In genomic region chr10:7408494-7409044, GRCh38 we compare ENCODE assay signal across 8 cellular contexts. TPM values are rescaled to one million over a fixed set of nuclear protein-coding genes. Genes with fewer than 3 reads are reported as not detected.
DNase-seq lines count a peak whose midpoint lies in the region; ATAC-seq and TF ChIP-seq lines count a peak whose summit lies in the region.

No MANE protein-coding gene starts in this region.

- WGBS in ectodermal cell, 2 experiments: 0% methylated on average over 52 of the region's 52 CpGs

- CTCF ChIA-PET in activated CD4-positive, alpha-beta T cell treated with anti-CD3 and anti-CD28 coated beads, Interleukin-2, amount 10 ng/mL, durations not matched to agents 7 days and 5 days (lab: Charles Lee): interaction anchor here (0.5 to 2.0 kb wide), 5 partner anchors 11 to 293 kb away, joined by 3 to 4 read pairs (median 3); no protein-coding TSS in a partner anchor

- H3K9me3 ChIP-seq in ectodermal cell (ENCODE audit: control insufficient read depth, low read length): no peaks in the 10 kb centered on the region

- peak overlapping the region; percentile 80 for H3K4me3 Mint-ChIP-seq in activated CD4-positive, alpha-beta T cell treated with anti-CD3 and anti-CD28 coated beads, Interleukin-2, amount 10 ng/mL, durations not matched to agents 7 days and 5 days
- peak overlapping the region; percentile 92 for H3K4me3 Mint-ChIP-seq in memory B cell

- H3K4me1 ChIP-seq in ectodermal cell (ENCODE audit: control insufficient read depth, insufficient read depth, low read length): peaks cover 7% of the 10 kb centered on the region

- peaks cover 21% of the 10 kb centered on the region for H3K36me3 Mint-ChIP-seq in activated CD4-positive, alpha-beta T cell treated with anti-CD3 and anti-CD28 coated beads, Interleukin-2, amount 10 ng/mL, durations not matched to agents 7 days and 5 days (ENCODE audit: low read depth)
- H3K36me3 Mint-ChIP-seq in memory B cell: no peaks in the 10 kb centered on the region

- peaks cover 70% of the 10 kb centered on the region for H3K27me3 ChIP-seq in ectodermal cell (ENCODE audit: control insufficient read depth, insufficient read depth, low read length, poor library complexity, severe bottlenecking)

- H3K27ac Mint-ChIP-seq in activated CD4-positive, alpha-beta T cell treated with anti-CD3 and anti-CD28 coated beads, Interleukin-2, amount 10 ng/mL, durations not matched to agents 7 days and 5 days: peak overlapping the region; percentile 92
- H3K27ac Mint-ChIP-seq in memory B cell: peak overlapping the region; percentile 81

- peaks cover 19% of the 10 kb centered on the region for H3K27me3 Mint-ChIP-seq in activated CD4-positive, alpha-beta T cell treated with anti-CD3 and anti-CD28 coated beads, Interleukin-2, amount 10 ng/mL, durations not matched to agents 7 days and 5 days
- no peaks in the 10 kb centered on the region for H3K27me3 Mint-ChIP-seq in memory B cell

- peaks cover 58% of the 10 kb centered on the region for H3K4me1 Mint-ChIP-seq in activated CD4-positive, alpha-beta T cell treated with anti-CD3 and anti-CD28 coated beads, Interleukin-2, amount 10 ng/mL, durations not matched to agents 7 days and 5 days
- H3K4me1 Mint-ChIP-seq in memory B cell: peaks cover 14% of the 10 kb centered on the region

- H3K27ac ChIP-seq in ectodermal cell (ENCODE audit: insufficient read depth, low read depth, low read length, poor library complexity, severe bottlenecking): no peak overlapping the region

- peak overlapping the region; percentile 81 for H3K4me3 ChIP-seq in GM12875 (ENCODE audit: low read depth, low read length)
- peak overlapping the region; percentile 65 for H3K4me3 ChIP-seq in ectodermal cell (ENCODE audit: insufficient read depth, low read depth, low read length)

- peak; percentile 29 for DNase-seq in HT1080 (ENCODE audit: low read depth)
- peak; percentile 48 for DNase-seq in activated CD4-positive, alpha-beta T cell treated with anti-CD3 and anti-CD28 coated beads, Interleukin-2, amount 10 ng/mL, durations not matched to agents 7 days and 5 days
- DNase-seq in memory B cell (ENCODE audit: low spot score in 2 of 2): no peak
- DNase-seq in stimulated activated naive CD4-positive, alpha-beta T cell (lab: John Stamatoyannopoulos, UW): peak in 4 of 6 experiments; percentile 12 to 50 (median 41)
- DNase-seq in OCI-M2 (lab: John Stamatoyannopoulos, UW; ENCODE audit: unreplicated experiment): no peak
- no peak for DNase-seq in NCI-H510A treated with DMSO at 0.1 percent for 48 hours (lab: John Stamatoyannopoulos, UW)

- TF ChIP-seq CTCF in GM12875 (IDR thresholded peaks at IDR 0.05; ENCODE audit: borderline replicate concordance, insufficient read depth, low read depth, low read length): peak; percentile 77

- H3K9me3 Mint-ChIP-seq in activated CD4-positive, alpha-beta T cell treated with anti-CD3 and anti-CD28 coated beads, Interleukin-2, amount 10 ng/mL, durations not matched to agents 7 days and 5 days: no peaks in the 10 kb centered on the region
- H3K9me3 Mint-ChIP-seq in memory B cell: no peaks in the 10 kb centered on the region

- no peaks in the 10 kb centered on the region for H3K36me3 ChIP-seq in ectodermal cell (ENCODE audit: control insufficient read depth, insufficient read depth, low read length)

- POLR2A ChIA-PET in activated CD4-positive, alpha-beta T cell treated with anti-CD3 and anti-CD28 coated beads, Interleukin-2, amount 10 ng/mL, durations not matched to agents 7 days and 5 days (lab: Charles Lee): no interaction called here

- ATAC-seq in memory B cell (ENCODE audit: low read depth): peak; percentile 24

RNA-seq across cellular contexts. Expression of gene SFMBT2, which starts 2.3 kb away (rescaled TPM):
- total RNA-seq in HT1080 (2014; rRNA removed; shearing (Covaris generic)): 1.9 and 2.4 TPM in 2 replicates
- 1.2 and 1.7 TPM in 2 replicates for polyA plus RNA-seq in HT1080 (2015; cell fraction: cytosol; rRNA removed)
- 2.3 and 3.1 TPM in 2 replicates for polyA plus RNA-seq in HT1080 (2015; cell fraction: nucleus; rRNA removed)
- 10 to 100 TPM; 31.9 to 32.3 TPM for total RNA-seq in activated CD4-positive, alpha-beta T cell treated with anti-CD3 and anti-CD28 coated beads, Interleukin-2, amount 10 ng/mL, durations not matched to agents 7 days and 5 days
- 3.6 TPM for polyA plus RNA-seq in ectodermal cell (2013, experiment 1 of 4)
- polyA plus RNA-seq in ectodermal cell (2013, experiment 2 of 4): 4.0 TPM
- 3.7 TPM for polyA plus RNA-seq in ectodermal cell (2013, experiment 3 of 4)
- polyA plus RNA-seq in ectodermal cell (2013, experiment 4 of 4): 3.6 TPM

Comparison
In these comparisons a context has a peak if more than half of its experiments do, and no peak if none do; other contexts are left out.
1. DNase-seq: peak in HT1080 (single experiment), activated CD4-positive, alpha-beta T cell treated with anti-CD3 and anti-CD28 coated beads, Interleukin-2, amount 10 ng/mL, durations not matched to agents 7 days and 5 days (single experiment) and stimulated activated naive CD4-positive, alpha-beta T cell (4 of 6); none in memory B cell (0 of 2), OCI-M2 (single experiment) and NCI-H510A treated with DMSO at 0.1 percent for 48 hours (single experiment).